11 cellular contexts compared by ENCODE assay signal in genomic region chr15:78763111-78763795, GRCh38. TPM values are rescaled to one million over a fixed set of nuclear protein-coding genes. Genes with fewer than 3 reads are reported as not detected.
DNase-seq lines count a peak whose midpoint lies in the region; ATAC-seq and TF ChIP-seq lines count a peak whose summit lies in the region.
"Had no signal": no experiment of that assay in that cellular context is flagged by ENCODE, and none has a peak within 500 bp of the region (broad histone marks: within the 10 kb centered on the region; RNA-seq: fewer than 3 reads in every experiment).

No MANE protein-coding gene starts in this region.

- H3K4me3 Mint-ChIP-seq in natural killer cell: peak overlapping the region; percentile 32
- no peak overlapping the region for H3K4me3 Mint-ChIP-seq in natural killer cell treated with Interleukin-12 subunit alpha and Interleukin-12 subunit beta and Interleukin-15 and Interleukin-18, amount 100 ng/mL, for 72 hours
- H3K4me3 Mint-ChIP-seq in activated T-helper 17 cell treated with anti-CD3 and anti-CD28 coated beads, Interleukin-2, amount 50 U/mL, for 72 hours: peak overlapping the region; percentile 47
- H3K4me3 Mint-ChIP-seq in mesothelial cell of epicardium: no peak overlapping the region
- H3K4me3 Mint-ChIP-seq: dendritic cell treated with granulocyte-macrophage colony-stimulating factor and Interleukin-4, amounts not matched to agents 40 ng/mL and 50 ng/mL, for 4 days had no signal

- DNase-seq in natural killer cell: no peak
- DNase-seq in natural killer cell treated with Interleukin-12 subunit alpha and Interleukin-12 subunit beta and Interleukin-15 and Interleukin-18, amount 100 ng/mL, for 72 hours (ENCODE audit: low spot score): no peak
- no peak for DNase-seq in mesothelial cell of epicardium (ENCODE audit: low spot score in 2 of 2, unreplicated experiment in 2 of 2)
- no peak for DNase-seq in islet precursor cell
- no peak for DNase-seq in T1000 (lab: John Stamatoyannopoulos, UW)
- DNase-seq: NCI-H774 had no signal

- intact Hi-C loops in natural killer cell (cut with micrococcal nuclease): no loop called here

- H3K27ac Mint-ChIP-seq in natural killer cell (peak overlapping the region in 1 of 2 donors; percentile 32), mesothelial cell of epicardium (peak overlapping the region; percentile 27)
- H3K27ac Mint-ChIP-seq in natural killer cell treated with Interleukin-12 subunit alpha and Interleukin-12 subunit beta and Interleukin-15 and Interleukin-18, amount 100 ng/mL, for 72 hours: peak overlapping the region in 1 of 2 donors; percentile 60
- H3K27ac Mint-ChIP-seq in activated T-helper 17 cell treated with anti-CD3 and anti-CD28 coated beads, Interleukin-2, amount 50 U/mL, for 72 hours: peak overlapping the region; percentile 90
- H3K27ac Mint-ChIP-seq: dendritic cell treated with granulocyte-macrophage colony-stimulating factor and Interleukin-4, amounts not matched to agents 40 ng/mL and 50 ng/mL, for 4 days had no signal

- H3K27me3 Mint-ChIP-seq in natural killer cell (ENCODE audit: low read depth in 2 of 2) (no peaks in the 10 kb centered on the region), mesothelial cell of epicardium (ENCODE audit: low read depth) (no peaks in the 10 kb centered on the region)
- no peaks in the 10 kb centered on the region for H3K27me3 Mint-ChIP-seq in natural killer cell treated with Interleukin-12 subunit alpha and Interleukin-12 subunit beta and Interleukin-15 and Interleukin-18, amount 100 ng/mL, for 72 hours
- no peaks in the 10 kb centered on the region for H3K27me3 Mint-ChIP-seq in activated T-helper 17 cell treated with anti-CD3 and anti-CD28 coated beads, Interleukin-2, amount 50 U/mL, for 72 hours
- H3K27me3 Mint-ChIP-seq: dendritic cell treated with granulocyte-macrophage colony-stimulating factor and Interleukin-4, amounts not matched to agents 40 ng/mL and 50 ng/mL, for 4 days had no signal

- TF ChIP-seq CTCF in natural killer cell (IDR thresholded peaks at IDR 0.05) (no peak), mesothelial cell of epicardium (IDR thresholded peaks at IDR 0.05; ENCODE audit: unreplicated experiment) (no peak)

- H3K4me1 Mint-ChIP-seq in natural killer cell (peaks cover 15 to 25% of the 10 kb centered on the region in 2 donors), mesothelial cell of epicardium (no peaks in the 10 kb centered on the region)
- H3K4me1 Mint-ChIP-seq in natural killer cell treated with Interleukin-12 subunit alpha and Interleukin-12 subunit beta and Interleukin-15 and Interleukin-18, amount 100 ng/mL, for 72 hours (ENCODE audit: low read depth in 2 of 2): peaks cover 9 to 12% of the 10 kb centered on the region in 2 donors
- peaks cover 5% of the 10 kb centered on the region for H3K4me1 Mint-ChIP-seq in activated T-helper 17 cell treated with anti-CD3 and anti-CD28 coated beads, Interleukin-2, amount 50 U/mL, for 72 hours

- no peak for ATAC-seq in natural killer cell
- ATAC-seq in natural killer cell treated with Interleukin-12 subunit alpha and Interleukin-12 subunit beta and Interleukin-15 and Interleukin-18, amount 100 ng/mL, for 72 hours: no peak
- no peak for ATAC-seq in activated T-helper 17 cell treated with anti-CD3 and anti-CD28 coated beads, Interleukin-2, amount 50 U/mL, for 72 hours (replicated peaks)
- ATAC-seq in HG03469 (IDR thresholded peaks at IDR 0.05; ENCODE audit: unreplicated experiment): no peak
- ATAC-seq: activated CD4-positive, CD25-positive, alpha-beta regulatory T cell treated with anti-CD3 and anti-CD28 coated beads, Interleukin-2, amount 50 U/mL, for 24 hours; Panc1 had no signal

- H3K9me3 Mint-ChIP-seq in natural killer cell: no peaks in the 10 kb centered on the region
- H3K9me3 Mint-ChIP-seq in natural killer cell treated with Interleukin-12 subunit alpha and Interleukin-12 subunit beta and Interleukin-15 and Interleukin-18, amount 100 ng/mL, for 72 hours: no peaks in the 10 kb centered on the region
- H3K9me3 Mint-ChIP-seq in activated T-helper 17 cell treated with anti-CD3 and anti-CD28 coated beads, Interleukin-2, amount 50 U/mL, for 72 hours: no peaks in the 10 kb centered on the region
- H3K9me3 Mint-ChIP-seq in mesothelial cell of epicardium: no peaks in the 10 kb centered on the region
- H3K9me3 Mint-ChIP-seq: dendritic cell treated with granulocyte-macrophage colony-stimulating factor and Interleukin-4, amounts not matched to agents 40 ng/mL and 50 ng/mL, for 4 days had no signal

- H3K36me3 Mint-ChIP-seq in natural killer cell: no peaks in the 10 kb centered on the region
- H3K36me3 Mint-ChIP-seq in natural killer cell treated with Interleukin-12 subunit alpha and Interleukin-12 subunit beta and Interleukin-15 and Interleukin-18, amount 100 ng/mL, for 72 hours: no peaks in the 10 kb centered on the region
- H3K36me3 Mint-ChIP-seq in activated T-helper 17 cell treated with anti-CD3 and anti-CD28 coated beads, Interleukin-2, amount 50 U/mL, for 72 hours (ENCODE audit: low read depth): no peaks in the 10 kb centered on the region
- no peaks in the 10 kb centered on the region for H3K36me3 Mint-ChIP-seq in mesothelial cell of epicardium

RNA-seq across cellular contexts. Expression of gene ADAMTS7, which starts 48.0 kb away (rescaled TPM):
- total RNA-seq in natural killer cell (under 1 TPM in 2 of 3 donors, not detected in 1; 0.10 to 0.16 TPM), mesothelial cell of epicardium (98.7 to 101 TPM (median 99.2 TPM) in 3 replicates)
- total RNA-seq in natural killer cell treated with Interleukin-12 subunit alpha and Interleukin-12 subunit beta and Interleukin-15 and Interleukin-18, amount 100 ng/mL, for 72 hours: under 1 TPM; 0.19 to 0.20 TPM
- total RNA-seq in activated T-helper 17 cell treated with anti-CD3 and anti-CD28 coated beads, Interleukin-2, amount 50 U/mL, for 72 hours: 1 to 10 TPM; 1.2 to 4.4 TPM

Comparison
In these comparisons a context has a peak if more than half of its experiments do, and no peak if none do; other contexts are left out.
1. H3K4me3 Mint-ChIP-seq: peak in natural killer cell (single experiment) and activated T-helper 17 cell treated with anti-CD3 and anti-CD28 coated beads, Interleukin-2, amount 50 U/mL, for 72 hours (single experiment); none in natural killer cell treated with Interleukin-12 subunit alpha and Interleukin-12 subunit beta and Interleukin-15 and Interleukin-18, amount 100 ng/mL, for 72 hours (single experiment) and mesothelial cell of epicardium (single experiment).
2. RNA of gene ADAMTS7, which starts 48.0 kb away (total RNA-seq): 98.7 to 101 TPM in mesothelial cell of epicardium; 1.2 to 4.4 TPM in activated T-helper 17 cell treated with anti-CD3 and anti-CD28 coated beads, Interleukin-2, amount 50 U/mL, for 72 hours, 0.19 to 0.20 TPM in natural killer cell treated with Interleukin-12 subunit alpha and Interleukin-12 subunit beta and Interleukin-15 and Interleukin-18, amount 100 ng/mL, for 72 hours and 0.10 to 0.16 TPM in natural killer cell; every median in the first group is over 10 times any median in the second.